ENCODE assay signal across 1 cellular context in genomic region chr11:8342821-8343681, GRCh38.
TF ChIP-seq lines count a peak whose summit lies in the region.

No MANE protein-coding gene starts in this region.

TF ChIP-seq in HepG2, 621 proteins besides CTCF, POLR2A, EP300 and RAD21 (continued from another document):
- no peak for TF ChIP-seq ZFYVE20 (CRISPR knock-in tag; IDR thresholded peaks at IDR 0.05; ENCODE audit: borderline replicate concordance, low read depth)
- TF ChIP-seq ZNF607 (CRISPR knock-in tag; IDR thresholded peaks at IDR 0.05; ENCODE audit: borderline replicate concordance): no peak
- TF ChIP-seq SP5 (CRISPR knock-in tag; IDR thresholded peaks at IDR 0.05; ENCODE audit: borderline replicate concordance, low read depth): no peak
- no peak for TF ChIP-seq SMARCE1 (IDR thresholded peaks at IDR 0.05; ENCODE audit: borderline replicate concordance)
- TF ChIP-seq ZNF790 (CRISPR knock-in tag; IDR thresholded peaks at IDR 0.05; ENCODE audit: borderline replicate concordance): no peak
- TF ChIP-seq ZNF326 (CRISPR knock-in tag; IDR thresholded peaks at IDR 0.05; ENCODE audit: borderline replicate concordance): no peak
